Comparison of ENCODE assay signal across 8 cellular contexts in genomic region chr1:211416246-211416627, GRCh38.
A peak's percentile ranks its signal among the peaks of the same experiment; 100 is the strongest.
DNase-seq lines count a peak whose midpoint lies in the region; ATAC-seq and TF ChIP-seq lines count a peak whose summit lies in the region.
"Not testable (repeated sequence)": the region's sequence is repeated elsewhere in the genome, so short reads cannot be mapped to it uniquely, and the experiment has no call there.

No MANE protein-coding gene starts in this region.

- not testable (repeated sequence) for H3K27me3 ChIP-seq in SJCRH30; mucosa of stomach (ENCODE audit: control insufficient read depth, insufficient read depth, low read length)

- ATAC-seq in GM21576 (IDR thresholded peaks at IDR 0.05; ENCODE audit: unreplicated experiment) (peak; percentile 59), HG03442 (IDR thresholded peaks at IDR 0.05; ENCODE audit: unreplicated experiment) (peak; percentile 49)

- peak overlapping the region; percentile 39 for H3K9ac ChIP-seq in mucosa of stomach (ENCODE audit: low read length)

- peak overlapping the region; percentile 34 for H3K4me3 ChIP-seq in SJCRH30
- peak overlapping the region; percentile 11 for H3K4me3 ChIP-seq in fibroblast of the aortic adventitia (ENCODE audit: low read depth, low read length)
- not testable (repeated sequence) for H3K4me3 ChIP-seq in mucosa of stomach (ENCODE audit: low read length)

- H3K36me3 ChIP-seq in SJCRH30; mucosa of stomach (ENCODE audit: control insufficient read depth, insufficient read depth, low read length): not testable (repeated sequence)

- not testable (repeated sequence) for TF ChIP-seq CTCF in fibroblast of the aortic adventitia (IDR thresholded peaks at IDR 0.05; ENCODE audit: insufficient read depth, low read length)

- H3K27ac ChIP-seq in SJCRH30: not testable (repeated sequence)

- not testable (repeated sequence) for H3K9me3 ChIP-seq in SJCRH30 (replicated peaks); mucosa of stomach (ENCODE audit: control insufficient read depth, low read length)

- peaks cover 20% of the 10 kb centered on the region for H3K4me1 ChIP-seq in SJCRH30
- H3K4me1 ChIP-seq in mucosa of stomach (ENCODE audit: control insufficient read depth, insufficient read depth, low read length): not testable (repeated sequence)

- peak; percentile 43 for DNase-seq in EH (ENCODE audit: low read depth)
- DNase-seq in SJCRH30: peak; percentile 8 to 22
- peak; percentile 18 for DNase-seq in activated gamma-delta T cell treated with Interleukin-2 at 50 U/mL for 16 hours
- DNase-seq in fibroblast of the aortic adventitia (ENCODE audit: low read depth): peak; percentile 9
- peak; percentile 15 for DNase-seq in stimulated activated CD8-positive, alpha-beta memory T cell treated with anti-CD3 and anti-CD28 coated beads, Interleukin-4, amount 100 ng/mL, for 24 hours (ENCODE audit: low read depth)
